ENCODE assay signal across 17 cellular contexts in the genomic region with DNA sequence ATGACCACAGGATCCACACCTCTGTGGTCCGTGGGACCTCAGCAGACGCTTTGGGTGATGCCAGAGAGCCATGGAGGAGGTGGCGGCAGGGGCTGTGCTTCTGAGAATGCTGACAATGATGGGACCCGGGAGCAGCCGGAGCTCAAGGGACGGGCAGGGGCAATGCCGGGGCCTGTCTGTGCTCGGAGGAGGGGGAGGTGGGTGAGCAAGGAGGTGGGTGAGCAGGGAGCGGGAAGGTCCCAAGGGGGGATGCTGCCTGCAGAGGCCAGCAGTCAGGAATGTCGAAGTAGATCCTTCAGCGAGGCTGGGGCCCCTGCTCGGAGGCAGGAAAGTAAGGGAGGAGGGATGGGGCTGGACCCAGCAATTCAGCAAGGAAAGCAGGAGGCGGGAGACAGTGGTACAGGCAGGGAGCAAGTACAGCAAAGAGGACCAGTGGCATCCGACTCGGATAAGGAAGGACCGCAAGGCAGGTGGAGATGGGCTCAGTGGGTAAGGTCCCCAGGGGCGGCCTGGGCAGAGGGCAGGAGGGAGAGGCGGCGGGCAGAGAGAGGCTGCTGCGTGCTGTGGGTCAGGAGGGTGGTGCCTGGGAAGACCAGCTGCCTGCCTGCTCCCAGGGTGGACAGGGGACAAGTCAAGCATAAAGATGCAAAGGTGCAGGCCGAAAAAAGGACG. TPM values are rescaled to one million over a fixed set of nuclear protein-coding genes. Genes with fewer than 3 reads are reported as not detected.
DNase-seq lines count a peak whose midpoint lies in the region; ATAC-seq and TF ChIP-seq lines count a peak whose summit lies in the region.
"Had no signal": no experiment of that assay in that cellular context is flagged by ENCODE, and none has a peak within 500 bp of the region (broad histone marks: within the 10 kb centered on the region; RNA-seq: fewer than 3 reads in every experiment).

No MANE protein-coding gene starts in this region.

- H3K79me1 ChIP-seq in mesenchymal stem cell (replicated peaks; ENCODE audit: low read length, poor library complexity, severe bottlenecking) = no peaks in the 10 kb centered on the region

- H4K91ac ChIP-seq in mesenchymal stem cell (ENCODE audit: low read length) = peak overlapping the region; percentile 66

- H3K4me3 Mint-ChIP-seq in brain = no peak overlapping the region
- H3K4me3 Mint-ChIP-seq: CD4-positive, alpha-beta memory T cell had no signal

- no peak overlapping the region for H3K27ac ChIP-seq in mesenchymal stem cell (ENCODE audit: low read length, poor library complexity, severe bottlenecking)
- H3K27ac ChIP-seq: KMS-11 had no signal

- H3K4me2 ChIP-seq in mesenchymal stem cell (ENCODE audit: low read length, poor library complexity, severe bottlenecking) = no peak overlapping the region
- H3K4me2 ChIP-seq: KMS-11 had no signal

- no peak overlapping the region for H2AFZ ChIP-seq in mesenchymal stem cell (ENCODE audit: low read depth, low read length)

- DNase-seq in BE2C (peak; percentile 7), mesenchymal stem cell (no peak), sciatic nerve (ENCODE audit: low spot score) (peak; percentile 47), NCI-H2107 (lab: John Stamatoyannopoulos, UW) (no peak)
- DNase-seq: CD4-positive, alpha-beta memory T cell; DMS79; NCI-H1092 treated with DMSO at 0.1 percent for 48 hours; NCI-H1694; NCI-H748 treated with DMSO at 0.1 percent for 48 hours; PC-3 had no signal

- H3K4me1 ChIP-seq in BE2C (no peaks in the 10 kb centered on the region), mesenchymal stem cell (ENCODE audit: control insufficient read depth, insufficient read depth, low read depth, low read length) (no peaks in the 10 kb centered on the region)

- H3K27me3 Mint-ChIP-seq in brain = no peaks in the 10 kb centered on the region

- H3K9ac ChIP-seq in mesenchymal stem cell (ENCODE audit: low read length) = no peak overlapping the region
- H3K9ac ChIP-seq: KMS-11 had no signal

- 93% methylated on average over 21 of the region's 22 CpGs for WGBS in mesenchymal stem cell

- no peak overlapping the region for H2BK120ac ChIP-seq in mesenchymal stem cell (ENCODE audit: low read depth, low read length)

- no peak overlapping the region for H2BK15ac ChIP-seq in mesenchymal stem cell (ENCODE audit: low read depth, poor library complexity, severe bottlenecking)

- no peak for TF ChIP-seq CTCF in BE2C (IDR thresholded peaks at IDR 0.05; ENCODE audit: low read depth, low read length)
- no peak for TF ChIP-seq CTCF in brain (conservative IDR thresholded peaks at IDR 0.05)

- H3K18ac ChIP-seq in mesenchymal stem cell (ENCODE audit: low read depth in 1 of 2, low read length in 2 of 2) = no peak overlapping the region

- peak overlapping the region; percentile 31 for H4K8ac ChIP-seq in mesenchymal stem cell (ENCODE audit: low read length)

- peaks cover 49% of the 10 kb centered on the region for H3K4me1 Mint-ChIP-seq in brain
- H3K4me1 Mint-ChIP-seq: CD4-positive, alpha-beta memory T cell had no signal

- peak overlapping the region in 1 of 2 experiments; percentile 87 for H3K14ac ChIP-seq in mesenchymal stem cell (ENCODE audit: low read length in 2 of 2)

- H2BK12ac ChIP-seq in mesenchymal stem cell (ENCODE audit: low read length in 2 of 2) = no peak overlapping the region

- H3K27me3 ChIP-seq in BE2C = no peaks in the 10 kb centered on the region
- H3K27me3 ChIP-seq in mesenchymal stem cell (ENCODE audit: control insufficient read depth in 1 of 2, insufficient read depth in 1 of 2, low read length in 2 of 2) = no peaks in the 10 kb centered on the region

- H3K9me3 Mint-ChIP-seq in brain = peaks cover 9 to 26% (median 12%) of the 10 kb centered on the region in 5 experiments

- peak overlapping the region in 3 of 5 experiments; percentile 55 to 73 (median 57) for H3K27ac Mint-ChIP-seq in brain
- H3K27ac Mint-ChIP-seq: CD4-positive, alpha-beta memory T cell had no signal

- H3K4me3 ChIP-seq in BE2C (ENCODE audit: low read depth, low read length) = no peak overlapping the region
- no peak overlapping the region for H3K4me3 ChIP-seq in mesenchymal stem cell (ENCODE audit: insufficient read depth in 1 of 2, low read depth in 1 of 2, low read length in 2 of 2)

- no peak overlapping the region for H2AK5ac ChIP-seq in mesenchymal stem cell (ENCODE audit: low read length, severe bottlenecking)

- H3K23ac ChIP-seq in mesenchymal stem cell (ENCODE audit: low read length in 2 of 2) = peak overlapping the region in 1 of 2 experiments; percentile 26

- intact Hi-C loops in sciatic nerve (cut with DNase I) = no loop called here

- H2BK5ac ChIP-seq in mesenchymal stem cell (ENCODE audit: low read depth, low read length, poor library complexity, severe bottlenecking) = no peak overlapping the region

- ATAC-seq in sciatic nerve (no peak), HG02981 (IDR thresholded peaks at IDR 0.05; ENCODE audit: unreplicated experiment) (no peak), GM19452 (IDR thresholded peaks at IDR 0.05; ENCODE audit: unreplicated experiment) (no peak), HG03175 (IDR thresholded peaks at IDR 0.05; ENCODE audit: unreplicated experiment) (no peak)
- ATAC-seq: PC-3 had no signal

- H3K4ac ChIP-seq in mesenchymal stem cell (ENCODE audit: low read depth in 1 of 2, low read length in 2 of 2) = no peak overlapping the region

- no peaks in the 10 kb centered on the region for H3K36me3 Mint-ChIP-seq in brain
- H3K36me3 Mint-ChIP-seq: CD4-positive, alpha-beta memory T cell had no signal

- no peaks in the 10 kb centered on the region for H3K36me3 ChIP-seq in BE2C
- no peaks in the 10 kb centered on the region for H3K36me3 ChIP-seq in mesenchymal stem cell (ENCODE audit: control insufficient read depth in 1 of 2, insufficient read depth in 2 of 2, low read depth in 1 of 2, low read length in 2 of 2)

- H3K9me3 ChIP-seq in BE2C (no peaks in the 10 kb centered on the region), mesenchymal stem cell (ENCODE audit: control insufficient read depth, low read length) (no peaks in the 10 kb centered on the region)

RNA-seq across cellular contexts. Expression of gene ADAMTS2, which starts 49.0 kb away (rescaled TPM):
- 0.49 TPM for polyA plus RNA-seq in BE2C (2012; ENCODE audit: insufficient read depth, insufficient read length, low read depth)
- polyA plus RNA-seq in brain (ENCODE audit: insufficient read depth, low read depth, low replicate concordance) = 2.2 TPM
- polyA plus RNA-seq in mesenchymal stem cell (2013, experiment 1 of 2) = 46.7 TPM
- 45.4 TPM for polyA plus RNA-seq in mesenchymal stem cell (2013, experiment 2 of 2)
- total RNA-seq in sciatic nerve = 25.3 TPM
- total RNA-seq: CD4-positive, alpha-beta memory T cell; G401; MCF 10A; PC-3 had no signal

Comparison
In these comparisons a context has a peak if more than half of its experiments do, and no peak if none do; other contexts are left out.
1. DNase-seq: peak in BE2C (single experiment) and sciatic nerve (single experiment); none in mesenchymal stem cell (single experiment) and NCI-H2107 (single experiment).